9 cellular contexts compared by ENCODE assay signal in the genomic region with DNA sequence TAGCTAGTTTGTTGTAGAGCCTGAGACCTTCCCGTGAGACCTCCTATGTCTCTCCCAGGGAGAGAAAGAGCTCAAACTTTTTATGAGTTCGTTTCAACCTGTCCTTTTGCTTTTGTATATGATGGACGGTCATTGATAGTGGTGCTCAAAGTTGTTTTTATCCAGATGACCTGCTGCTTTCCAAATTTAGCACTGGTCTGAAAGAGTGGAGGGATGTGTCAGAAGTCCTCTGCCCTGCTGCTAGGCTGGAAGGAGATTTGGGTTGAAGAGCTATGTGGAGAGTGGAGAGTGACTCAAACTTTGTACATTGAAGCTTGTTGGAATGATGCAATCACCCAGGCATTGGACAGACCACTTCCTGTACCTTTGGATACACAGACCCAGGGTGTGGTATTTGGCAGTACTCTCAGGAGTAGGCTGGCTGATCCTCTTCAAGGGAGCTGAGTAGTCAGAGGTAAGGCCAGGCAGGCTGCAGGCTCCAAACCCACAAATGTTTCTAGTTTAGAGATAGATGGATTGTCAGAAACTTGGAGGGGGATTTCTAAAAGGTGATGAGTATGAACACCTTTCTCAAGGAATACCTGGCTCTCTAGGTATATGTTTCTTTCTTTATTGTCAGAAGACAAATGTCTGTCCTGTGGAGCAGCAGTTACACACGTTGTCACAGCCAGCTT. TPM values are rescaled to one million over a fixed set of nuclear protein-coding genes. Genes with fewer than 3 reads are reported as not detected.
DNase-seq lines count a peak whose midpoint lies in the region; ATAC-seq and TF ChIP-seq lines count a peak whose summit lies in the region.
"Had no signal": no experiment of that assay in that cellular context is flagged by ENCODE, and none has a peak within 500 bp of the region (broad histone marks: within the 10 kb centered on the region; RNA-seq: fewer than 3 reads in every experiment).

No MANE protein-coding gene starts in this region.

- H4K20me1 ChIP-seq in SK-N-SH (ENCODE audit: insufficient read depth), result no peaks in the 10 kb centered on the region

- DNase-seq in activated naive CD4-positive, alpha-beta T cell treated with anti-CD3 and anti-CD28 coated beads, Interleukin-2, amount 10 ng/mL, durations not matched to agents 7 days and 5 days, result peak; percentile 24
- DNase-seq in activated naive CD4-positive, alpha-beta T cell treated with Interleukin-2 at 50 U/mL for 16 hours, result no peak
- DNase-seq in SK-N-SH, result no peak
- DNase-seq in left cardiac atrium, result peak; percentile 35
- DNase-seq in ureter (ENCODE audit: low spot score), result peak; percentile 82
- DNase-seq in medulla oblongata (ENCODE audit: extremely low spot score), result no peak
- no peak for DNase-seq in globus pallidus (ENCODE audit: low spot score)
- DNase-seq: SHP77 treated with DMSO at 0.1 percent for 48 hours had no signal

- no peaks in the 10 kb centered on the region for H3K4me1 ChIP-seq in SK-N-SH (ENCODE audit: control insufficient read depth in 1 of 2, insufficient read depth in 2 of 2, low read depth in 1 of 2, low read length in 1 of 2)

- ATAC-seq in left cardiac atrium (peak; percentile 34 to 98), GM21447 (IDR thresholded peaks at IDR 0.05; ENCODE audit: unreplicated experiment) (no peak)

- no peak overlapping the region for H3K4me3 ChIP-seq in SK-N-SH (ENCODE audit: low read depth in 2 of 2, low read length in 1 of 2)

- no peak overlapping the region for H2AFZ ChIP-seq in SK-N-SH (ENCODE audit: low read depth)

- no peak overlapping the region for H3K9ac ChIP-seq in SK-N-SH

- no peak overlapping the region for H3K27ac Mint-ChIP-seq in activated naive CD4-positive, alpha-beta T cell treated with anti-CD3 and anti-CD28 coated beads, Interleukin-2, amount 10 ng/mL, durations not matched to agents 7 days and 5 days

- H3K4me1 Mint-ChIP-seq in activated naive CD4-positive, alpha-beta T cell treated with anti-CD3 and anti-CD28 coated beads, Interleukin-2, amount 10 ng/mL, durations not matched to agents 7 days and 5 days, result peaks cover 9% of the 10 kb centered on the region

- TF ChIP-seq CTCF in SK-N-SH (IDR thresholded peaks at IDR 0.05), result no peak

- intact Hi-C loops in left cardiac atrium (cut with DNase I), result no loop called here

- no peak overlapping the region for H3K4me3 Mint-ChIP-seq in activated naive CD4-positive, alpha-beta T cell treated with anti-CD3 and anti-CD28 coated beads, Interleukin-2, amount 10 ng/mL, durations not matched to agents 7 days and 5 days

- H3K9me3 ChIP-seq in SK-N-SH, result no peaks in the 10 kb centered on the region

- 36% methylated on average over 4 of the region's 4 CpGs for WGBS in SK-N-SH (ENCODE audit: low lambda C conversion rate)

- no peak overlapping the region for H3K4me2 ChIP-seq in SK-N-SH

- no peaks in the 10 kb centered on the region for H3F3A ChIP-seq in SK-N-SH (replicated peaks; ENCODE audit: insufficient read depth)

- H3K9me3 Mint-ChIP-seq in activated naive CD4-positive, alpha-beta T cell treated with anti-CD3 and anti-CD28 coated beads, Interleukin-2, amount 10 ng/mL, durations not matched to agents 7 days and 5 days, result no peaks in the 10 kb centered on the region

- POLR2A ChIA-PET in SK-N-SH (lab: Yijun Ruan, JAX), result no interaction called here

- no peak for TF ChIP-seq RAD21 in SK-N-SH (IDR thresholded peaks at IDR 0.05; ENCODE audit: low read length)

- no peaks in the 10 kb centered on the region for H3K36me3 ChIP-seq in SK-N-SH (replicated peaks in 1 of 2; ENCODE audit: control insufficient read depth in 1 of 2, insufficient read depth in 2 of 2, low read length in 1 of 2)

- no peak overlapping the region; a peak in 1 of 4 replicates for H3K27ac ChIP-seq in SK-N-SH (ENCODE audit: low read depth in 2 of 2, low read length in 1 of 2)

- no peak for TF ChIP-seq EP300 in SK-N-SH (IDR thresholded peaks at IDR 0.05; ENCODE audit: borderline replicate concordance in 1 of 2, low read depth in 1 of 2, low read length in 1 of 2)

- no peaks in the 10 kb centered on the region for H3K79me2 ChIP-seq in SK-N-SH (ENCODE audit: insufficient read depth)

- H3K27me3 Mint-ChIP-seq in activated naive CD4-positive, alpha-beta T cell treated with anti-CD3 and anti-CD28 coated beads, Interleukin-2, amount 10 ng/mL, durations not matched to agents 7 days and 5 days, result peaks cover 40% of the 10 kb centered on the region

- no peaks in the 10 kb centered on the region for H3K36me3 Mint-ChIP-seq in activated naive CD4-positive, alpha-beta T cell treated with anti-CD3 and anti-CD28 coated beads, Interleukin-2, amount 10 ng/mL, durations not matched to agents 7 days and 5 days

- H3K9me2 ChIP-seq in SK-N-SH, result no peaks in the 10 kb centered on the region

- no peaks in the 10 kb centered on the region for H3K27me3 ChIP-seq in SK-N-SH (ENCODE audit: insufficient read depth)

- CTCF ChIA-PET in activated naive CD4-positive, alpha-beta T cell treated with anti-CD3 and anti-CD28 coated beads, Interleukin-2, amount 10 ng/mL, durations not matched to agents 7 days and 5 days (lab: Charles Lee), result interaction anchor here (0.8 to 1.2 kb wide), 2 partner anchors 11 to 28 kb away, joined by 3 read pairs; no protein-coding TSS in a partner anchor
- CTCF ChIA-PET in SK-N-SH (lab: Yijun Ruan, JAX), result interaction anchor here (0.9 kb wide), 1 partner anchor 10 kb away, joined by 3 read pairs; no protein-coding TSS in a partner anchor

TF ChIP-seq in SK-N-SH, 30 proteins besides CTCF, POLR2A, EP300 and RAD21 (continues in another document):
- TF ChIP-seq POLR2AphosphoS5 (IDR thresholded peaks at IDR 0.05; ENCODE audit: low read depth, low read length), result no peak
- TF ChIP-seq, protein P1, sequence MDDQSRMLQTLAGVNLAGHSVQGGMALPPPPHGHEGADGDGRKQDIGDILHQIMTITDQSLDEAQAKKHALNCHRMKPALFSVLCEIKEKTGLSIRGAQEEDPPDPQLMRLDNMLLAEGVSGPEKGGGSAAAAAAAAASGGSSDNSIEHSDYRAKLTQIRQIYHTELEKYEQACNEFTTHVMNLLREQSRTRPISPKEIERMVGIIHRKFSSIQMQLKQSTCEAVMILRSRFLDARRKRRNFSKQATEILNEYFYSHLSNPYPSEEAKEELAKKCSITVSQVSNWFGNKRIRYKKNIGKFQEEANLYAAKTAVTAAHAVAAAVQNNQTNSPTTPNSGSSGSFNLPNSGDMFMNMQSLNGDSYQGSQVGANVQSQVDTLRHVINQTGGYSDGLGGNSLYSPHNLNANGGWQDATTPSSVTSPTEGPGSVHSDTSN (IDR thresholded peaks at IDR 0.05), result 0 out of 2 replicates have a peak, but pooled peaks have one; percentile 15
- no peak for TF ChIP-seq GABPA (IDR thresholded peaks at IDR 0.05; ENCODE audit: low read depth)
- peak; percentile 45; the same call in 1 of the 2 replicates for TF ChIP-seq NFIC (IDR thresholded peaks at IDR 0.05; ENCODE audit: borderline replicate concordance)
- TF ChIP-seq, protein P2, sequence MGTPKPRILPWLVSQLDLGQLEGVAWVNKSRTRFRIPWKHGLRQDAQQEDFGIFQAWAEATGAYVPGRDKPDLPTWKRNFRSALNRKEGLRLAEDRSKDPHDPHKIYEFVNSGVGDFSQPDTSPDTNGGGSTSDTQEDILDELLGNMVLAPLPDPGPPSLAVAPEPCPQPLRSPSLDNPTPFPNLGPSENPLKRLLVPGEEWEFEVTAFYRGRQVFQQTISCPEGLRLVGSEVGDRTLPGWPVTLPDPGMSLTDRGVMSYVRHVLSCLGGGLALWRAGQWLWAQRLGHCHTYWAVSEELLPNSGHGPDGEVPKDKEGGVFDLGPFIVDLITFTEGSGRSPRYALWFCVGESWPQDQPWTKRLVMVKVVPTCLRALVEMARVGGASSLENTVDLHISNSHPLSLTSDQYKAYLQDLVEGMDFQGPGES (IDR thresholded peaks at IDR 0.05; ENCODE audit: low read depth, low read length), result no peak
- TF ChIP-seq FOSL2 (IDR thresholded peaks at IDR 0.05; ENCODE audit: borderline replicate concordance, low read depth), result peak; percentile 47; the same call in 1 of the 2 replicates
- no peak for TF ChIP-seq NRF1 (IDR thresholded peaks at IDR 0.05; ENCODE audit: low read depth, low read length)
- no peak for TF ChIP-seq YY1 (IDR thresholded peaks at IDR 0.05; ENCODE audit: low read depth)
- TF ChIP-seq, protein P3, sequence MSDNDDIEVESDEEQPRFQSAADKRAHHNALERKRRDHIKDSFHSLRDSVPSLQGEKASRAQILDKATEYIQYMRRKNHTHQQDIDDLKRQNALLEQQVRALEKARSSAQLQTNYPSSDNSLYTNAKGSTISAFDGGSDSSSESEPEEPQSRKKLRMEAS (IDR thresholded peaks at IDR 0.05; ENCODE audit: low read depth), result no peak
- TF ChIP-seq, protein P4, sequence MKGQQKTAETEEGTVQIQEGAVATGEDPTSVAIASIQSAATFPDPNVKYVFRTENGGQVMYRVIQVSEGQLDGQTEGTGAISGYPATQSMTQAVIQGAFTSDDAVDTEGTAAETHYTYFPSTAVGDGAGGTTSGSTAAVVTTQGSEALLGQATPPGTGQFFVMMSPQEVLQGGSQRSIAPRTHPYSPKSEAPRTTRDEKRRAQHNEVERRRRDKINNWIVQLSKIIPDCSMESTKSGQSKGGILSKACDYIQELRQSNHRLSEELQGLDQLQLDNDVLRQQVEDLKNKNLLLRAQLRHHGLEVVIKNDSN (IDR thresholded peaks at IDR 0.05; ENCODE audit: borderline replicate concordance, low read depth), result no peak
- TF ChIP-seq GATA2 (CRISPR knock-in tag; IDR thresholded peaks at IDR 0.05), result no peak
- TF ChIP-seq, protein P5, sequence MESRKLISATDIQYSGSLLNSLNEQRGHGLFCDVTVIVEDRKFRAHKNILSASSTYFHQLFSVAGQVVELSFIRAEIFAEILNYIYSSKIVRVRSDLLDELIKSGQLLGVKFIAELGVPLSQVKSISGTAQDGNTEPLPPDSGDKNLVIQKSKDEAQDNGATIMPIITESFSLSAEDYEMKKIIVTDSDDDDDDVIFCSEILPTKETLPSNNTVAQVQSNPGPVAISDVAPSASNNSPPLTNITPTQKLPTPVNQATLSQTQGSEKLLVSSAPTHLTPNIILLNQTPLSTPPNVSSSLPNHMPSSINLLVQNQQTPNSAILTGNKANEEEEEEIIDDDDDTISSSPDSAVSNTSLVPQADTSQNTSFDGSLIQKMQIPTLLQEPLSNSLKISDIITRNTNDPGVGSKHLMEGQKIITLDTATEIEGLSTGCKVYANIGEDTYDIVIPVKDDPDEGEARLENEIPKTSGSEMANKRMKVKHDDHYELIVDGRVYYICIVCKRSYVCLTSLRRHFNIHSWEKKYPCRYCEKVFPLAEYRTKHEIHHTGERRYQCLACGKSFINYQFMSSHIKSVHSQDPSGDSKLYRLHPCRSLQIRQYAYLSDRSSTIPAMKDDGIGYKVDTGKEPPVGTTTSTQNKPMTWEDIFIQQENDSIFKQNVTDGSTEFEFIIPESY (IDR thresholded peaks at IDR 0.05; ENCODE audit: borderline replicate concordance, low read depth), result no peak
- no peak for TF ChIP-seq RCOR1 (IDR thresholded peaks at IDR 0.05; ENCODE audit: low read length)
- TF ChIP-seq ELF1 (IDR thresholded peaks at IDR 0.05), result no peak

RNA-seq across cellular contexts. Expression of a gene that starts 49.4 kb away (rescaled TPM):
- polyA plus RNA-seq in SK-N-SH (2012; rRNA removed), result 1.5 and 2.0 TPM in 2 replicates
- 1.2 and 1.6 TPM in 2 replicates for polyA plus RNA-seq in SK-N-SH (2012; cell fraction: cytosol; rRNA removed)
- 7.5 and 8.0 TPM in 2 replicates for polyA plus RNA-seq in SK-N-SH (2012; cell fraction: nucleus; rRNA removed)
- total RNA-seq in left cardiac atrium (10 to 100 TPM; 34.2 to 37.6 TPM), ureter (74.6 TPM)

Comparison
In these comparisons a context has a peak if more than half of its experiments do, and no peak if none do; other contexts are left out.
1. DNase-seq: peak in activated naive CD4-positive, alpha-beta T cell treated with anti-CD3 and anti-CD28 coated beads, Interleukin-2, amount 10 ng/mL, durations not matched to agents 7 days and 5 days (single experiment), left cardiac atrium (single experiment) and ureter (single experiment); none in activated naive CD4-positive, alpha-beta T cell treated with Interleukin-2 at 50 U/mL for 16 hours (single experiment), SK-N-SH (single experiment), medulla oblongata (single experiment) and globus pallidus (single experiment).